In the genomic region with DNA sequence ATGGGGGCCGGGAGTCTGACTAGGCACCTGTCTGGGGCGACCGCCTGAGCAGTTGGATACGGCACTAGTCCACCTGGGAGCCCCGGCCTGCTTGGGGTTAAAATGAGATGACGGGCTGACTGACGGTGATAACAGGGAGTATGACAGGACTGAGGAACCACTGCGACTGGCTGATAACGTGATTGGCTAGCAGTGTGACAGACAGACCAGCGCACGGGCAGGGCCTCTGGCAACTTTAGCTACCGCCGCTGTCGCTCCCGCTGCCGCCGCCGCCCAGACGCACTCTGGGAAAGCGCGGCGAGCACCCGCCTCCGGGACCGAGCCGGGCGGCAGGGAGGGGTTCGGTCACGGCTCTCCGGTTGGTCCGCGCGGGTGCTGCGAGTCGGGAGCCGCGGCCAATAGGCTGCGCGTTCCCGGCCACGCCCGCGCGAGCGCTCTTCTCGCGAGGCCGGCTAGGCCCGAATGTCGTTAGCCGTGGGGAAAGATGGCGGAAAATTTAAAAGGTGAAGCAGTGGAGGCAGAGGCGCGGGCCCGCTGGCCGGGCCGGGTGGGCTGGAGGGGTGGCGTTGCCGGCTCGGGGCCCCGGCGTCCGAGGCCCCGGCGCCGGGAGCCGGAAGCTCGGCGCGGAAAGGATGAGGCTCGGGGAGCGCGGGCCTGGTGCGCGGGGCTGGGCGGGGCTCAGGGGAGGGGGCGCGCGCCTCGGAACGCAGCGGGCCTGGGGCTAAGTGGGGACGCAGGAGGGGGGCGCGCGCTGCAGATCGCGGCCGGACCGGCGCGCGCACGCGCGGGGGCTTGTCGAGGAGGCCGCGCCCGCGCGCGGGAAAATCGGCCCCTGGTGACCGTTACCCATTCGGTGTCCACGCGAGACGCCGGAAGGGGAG, we compare ENCODE assay signal across 8 cellular contexts. TPM values are rescaled to one million over a fixed set of nuclear protein-coding genes. Genes with fewer than 3 reads are reported as not detected.
A peak's percentile ranks its signal among the peaks of the same experiment; 100 is the strongest.
DNase-seq lines count a peak whose midpoint lies in the region; ATAC-seq and TF ChIP-seq lines count a peak whose summit lies in the region.

A gene with protein sequence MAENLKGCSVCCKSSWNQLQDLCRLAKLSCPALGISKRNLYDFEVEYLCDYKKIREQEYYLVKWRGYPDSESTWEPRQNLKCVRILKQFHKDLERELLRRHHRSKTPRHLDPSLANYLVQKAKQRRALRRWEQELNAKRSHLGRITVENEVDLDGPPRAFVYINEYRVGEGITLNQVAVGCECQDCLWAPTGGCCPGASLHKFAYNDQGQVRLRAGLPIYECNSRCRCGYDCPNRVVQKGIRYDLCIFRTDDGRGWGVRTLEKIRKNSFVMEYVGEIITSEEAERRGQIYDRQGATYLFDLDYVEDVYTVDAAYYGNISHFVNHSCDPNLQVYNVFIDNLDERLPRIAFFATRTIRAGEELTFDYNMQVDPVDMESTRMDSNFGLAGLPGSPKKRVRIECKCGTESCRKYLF (plus strand): TSS at position 434 of the 881 bp plus-strand sequence. CDS start 51 bp downstream, at position 485.

- DNase-seq in CD8-positive, alpha-beta T cell = peak; percentile 67 to 89 (median 77)
- peak; percentile 81 for DNase-seq in HK-2 (ENCODE audit: unreplicated experiment)
- peak; percentile 59 for DNase-seq in NCI-H82 treated with DMSO at 0.1 percent for 48 hours (lab: John Stamatoyannopoulos, UW; ENCODE audit: unreplicated experiment)
- DNase-seq in activated CD4-positive, alpha-beta T cell treated with anti-CD3 and anti-CD28 coated beads, Interleukin-2, amount 50 U/mL, for 48 hours = peak; percentile 76 to 81
- DNase-seq in dermis microvascular lymphatic vessel endothelial cell (ENCODE audit: low read depth in 2 of 2) = peak; percentile 74 to 91
- DNase-seq in lower leg skin (ENCODE audit: low spot score in 2 of 2) = peak; percentile 77 to 96
- DNase-seq in stimulated activated CD4-positive, alpha-beta T cell treated with anti-CD3 and anti-CD28 coated beads, Interleukin-4, amount 100 ng/mL, for 4 hours = peak; percentile 77 to 80

- no peaks in the 10 kb centered on the region for H3K9me3 Mint-ChIP-seq in CD8-positive, alpha-beta T cell

- peak in 1 of 2 donors; percentile 48 for TF ChIP-seq POLR2A in lower leg skin (IDR thresholded peaks at IDR 0.05)

- H3K4me1 ChIP-seq in CD8-positive, alpha-beta T cell (ENCODE audit: insufficient read depth, low read length) = peaks cover 15% of the 10 kb centered on the region

- no peak for TF ChIP-seq CTCF in CD8-positive, alpha-beta T cell (IDR thresholded peaks at IDR 0.05)
- TF ChIP-seq CTCF in lower leg skin (IDR thresholded peaks at IDR 0.05) = no peak

- H3K4me3 ChIP-seq in CD8-positive, alpha-beta T cell (ENCODE audit: low read depth, low read length) = peak within 1 kb of the TSS; percentile 72
- peak within 1 kb of the TSS; percentile 59 for H3K4me3 ChIP-seq in lower leg skin (ENCODE audit: low read depth, poor library complexity, severe bottlenecking)

- intact Hi-C loops in CD8-positive, alpha-beta T cell (cut with DNase I, micrococcal nuclease) = loop anchor here (1.0 to 10.0 kb wide), 8 partner anchors 14 to 222 kb away; a partner anchor contains a TSS
- intact Hi-C loops in lower leg skin (cut with DNase I; ENCODE audit: low total_unique reads) = no loop called here

- peak within 1 kb of the TSS; percentile 98 for H3K27ac Mint-ChIP-seq in CD8-positive, alpha-beta T cell

- no peaks in the 10 kb centered on the region for H3K9me3 ChIP-seq in CD8-positive, alpha-beta T cell (ENCODE audit: low read length)

- H3K36me3 ChIP-seq in CD8-positive, alpha-beta T cell (ENCODE audit: insufficient read depth, low read length) = peaks cover 5% of the 10 kb centered on the region

- peak within 1 kb of the TSS; percentile 89 for H3K4me3 Mint-ChIP-seq in CD8-positive, alpha-beta T cell

- H3K27ac ChIP-seq in CD8-positive, alpha-beta T cell (ENCODE audit: low read depth, low read length) = peak within 1 kb of the TSS; percentile 87

- H3K27me3 ChIP-seq in CD8-positive, alpha-beta T cell (ENCODE audit: insufficient read depth, low read length) = no peaks in the 10 kb centered on the region

- POLR2A ChIA-PET in CD8-positive, alpha-beta T cell (lab: Charles Lee) = interaction anchor here (0.5 to 3.7 kb wide), 10 partner anchors 11 to 122 kb away, joined by 3 to 24 read pairs (median 3); a partner anchor contains a TSS

- H3K36me3 Mint-ChIP-seq in CD8-positive, alpha-beta T cell = peaks cover 22% of the 10 kb centered on the region

- peaks cover 27% of the 10 kb centered on the region for H3K4me1 Mint-ChIP-seq in CD8-positive, alpha-beta T cell (ENCODE audit: low read depth)

- 0 to 51% methylated on average over 8 to 110 of the region's 110 CpGs for WGBS in lower leg skin, 2 donors

- no peaks in the 10 kb centered on the region for H3K27me3 Mint-ChIP-seq in CD8-positive, alpha-beta T cell (ENCODE audit: low read depth)

- CTCF ChIA-PET in CD8-positive, alpha-beta T cell (lab: Charles Lee) = interaction anchor here (1.1 to 1.5 kb wide), 2 partner anchors 41 to 48 kb away, joined by 3 to 5 read pairs; no protein-coding TSS in a partner anchor

- ATAC-seq in CD8-positive, alpha-beta T cell = peak; percentile 93
- ATAC-seq in GM19463 (IDR thresholded peaks at IDR 0.05; ENCODE audit: unreplicated experiment) = peak; percentile 88

RNA-seq across cellular contexts. Expression of the gene that starts here (rescaled TPM):
- 1 to 10 TPM; 8.2 to 8.6 TPM for total RNA-seq in CD8-positive, alpha-beta T cell
- total RNA-seq in dermis microvascular lymphatic vessel endothelial cell (3.9 and 4.9 TPM in 2 replicates), lower leg skin (10 to 100 TPM in 1 of 4 donors, 1 to 10 TPM in 3; 6.7 to 15.0 (median 9.2) TPM)

Comparison
In these comparisons a context has a peak if more than half of its experiments do, and no peak if none do; other contexts are left out.
1. Peak in every context shown above with its lines: DNase-seq, ATAC-seq, H3K4me3 ChIP-seq and H3K27ac ChIP-seq.